Comparison of ENCODE assay signal across 18 cellular contexts in genomic region chr14:102050625-102051024, GRCh38. TPM values are rescaled to one million over a fixed set of nuclear protein-coding genes. Genes with fewer than 3 reads are reported as not detected.
A peak's percentile ranks its signal among the peaks of the same experiment; 100 is the strongest.
DNase-seq lines count a peak whose midpoint lies in the region; ATAC-seq, FAIRE-seq and TF ChIP-seq lines count a peak whose summit lies in the region.
"Had no signal": no experiment of that assay in that cellular context is flagged by ENCODE, and none has a peak within 500 bp of the region (broad histone marks: within the 10 kb centered on the region; RNA-seq: fewer than 3 reads in every experiment).

No MANE protein-coding gene starts in this region.

- intact Hi-C loops in HepG2 (cut with micrococcal nuclease; ENCODE audit: unreplicated experiment), result no loop called here
- intact Hi-C loops in right lobe of liver (cut with DNase I), result no loop called here
- intact Hi-C loops in kidney (cut with DNase I), result no loop called here
- intact Hi-C loops in activated CD4-positive, alpha-beta T cell treated with anti-CD3 and anti-CD28 coated beads for 36 hours (cut with DNase I, micrococcal nuclease), result no loop called here

- 96% methylated on average over 11 of the region's 11 CpGs for WGBS in HepG2 (ENCODE audit: low lambda C conversion rate)
- WGBS in right lobe of liver (ENCODE audit: insufficient coverage, low coverage, low lambda C conversion rate, missing lambda C conversion rate), result 60% methylated on average over 2 of the region's 11 CpGs

- H3K4me1 Mint-ChIP-seq in astrocyte (ENCODE audit: low read depth, unreplicated experiment), result peaks cover 7% of the 10 kb centered on the region
- no peaks in the 10 kb centered on the region for H3K4me1 Mint-ChIP-seq in activated CD4-positive, alpha-beta T cell treated with anti-CD3 and anti-CD28 coated beads for 36 hours

- H3K9me3 Mint-ChIP-seq in astrocyte (ENCODE audit: unreplicated experiment), result no peaks in the 10 kb centered on the region
- no peaks in the 10 kb centered on the region for H3K9me3 Mint-ChIP-seq in activated CD4-positive, alpha-beta T cell treated with anti-CD3 and anti-CD28 coated beads for 36 hours (ENCODE audit: low read depth)
- H3K9me3 Mint-ChIP-seq: activated naive CD4-positive, alpha-beta T cell treated with anti-CD3 and anti-CD28 coated beads, Interleukin-2, amount 50 U/mL, for 24 hours had no signal

- H3K27me3 Mint-ChIP-seq in astrocyte (ENCODE audit: low read depth, unreplicated experiment), result no peaks in the 10 kb centered on the region
- H3K27me3 Mint-ChIP-seq in activated CD4-positive, alpha-beta T cell treated with anti-CD3 and anti-CD28 coated beads for 36 hours, result no peaks in the 10 kb centered on the region
- H3K27me3 Mint-ChIP-seq: activated naive CD4-positive, alpha-beta T cell treated with anti-CD3 and anti-CD28 coated beads, Interleukin-2, amount 50 U/mL, for 24 hours had no signal

- H3K4me3 ChIP-seq in HepG2 (replicated peaks in 1 of 3; ENCODE audit: insufficient read depth in 1 of 3, low read depth in 2 of 3, low read length in 3 of 3) (no peak overlapping the region), right lobe of liver (no peak overlapping the region), astrocyte (ENCODE audit: insufficient read depth, low read depth, low read length) (no peak overlapping the region), kidney (ENCODE audit: low read length in 2 of 2) (no peak overlapping the region)
- H3K4me3 ChIP-seq: A549, sigmoid colon, transverse colon had no signal

- POLR2A ChIA-PET in HepG2 (lab: Yijun Ruan, JAX), result no interaction called here
- POLR2A ChIA-PET in activated CD4-positive, alpha-beta T cell treated with anti-CD3 and anti-CD28 coated beads for 36 hours (lab: Charles Lee), result interaction anchor here (0.6 kb wide), 1 partner anchor 64 kb away, joined by 3 read pairs; no protein-coding TSS in a partner anchor

- no peak overlapping the region for H2AFZ ChIP-seq in HepG2 (ENCODE audit: low read length)
- no peak overlapping the region for H2AFZ ChIP-seq in astrocyte (ENCODE audit: low read depth, low read length)

- TF ChIP-seq EP300 in HepG2 (IDR thresholded peaks at IDR 0.05; ENCODE audit: low read depth in 2 of 2, low read length in 2 of 2) (no peak), HepG2 (CRISPR knock-in tag; IDR thresholded peaks at IDR 0.05; ENCODE audit: borderline replicate concordance) (no peak)

- H3K36me3 Mint-ChIP-seq in astrocyte (ENCODE audit: low read depth, unreplicated experiment), result peaks cover 19% of the 10 kb centered on the region
- peaks cover 52% of the 10 kb centered on the region for H3K36me3 Mint-ChIP-seq in activated CD4-positive, alpha-beta T cell treated with anti-CD3 and anti-CD28 coated beads for 36 hours (ENCODE audit: low read depth)

- no peak for TF ChIP-seq CTCF in HepG2 (CRISPR knock-in tag; IDR thresholded peaks at IDR 0.05)
- TF ChIP-seq CTCF in right lobe of liver (IDR thresholded peaks at IDR 0.05), result no peak
- TF ChIP-seq CTCF in astrocyte (IDR thresholded peaks at IDR 0.05; ENCODE audit: insufficient read depth, low read depth, low read length), result no peak
- TF ChIP-seq CTCF in kidney (IDR thresholded peaks at IDR 0.05; ENCODE audit: borderline replicate concordance, extremely low read depth, insufficient read depth), result no peak

- no peaks in the 10 kb centered on the region for H3K27me3 ChIP-seq in HepG2 (ENCODE audit: control insufficient read depth in 1 of 2, insufficient read depth in 2 of 2, low read length in 2 of 2)
- H3K27me3 ChIP-seq in right lobe of liver, result no peaks in the 10 kb centered on the region
- H3K27me3 ChIP-seq in astrocyte (ENCODE audit: insufficient read depth, low read length), result no peaks in the 10 kb centered on the region
- H3K27me3 ChIP-seq: sigmoid colon, transverse colon had no signal

- BruUV-seq in HepG2 (replicated peaks; lab: Mats Ljungman, UMichigan), result TSS peak; percentile 57

- H3K27ac ChIP-seq in HepG2 (ENCODE audit: extremely low read length, insufficient read depth, low read length), result no peak overlapping the region
- H3K27ac ChIP-seq in right lobe of liver, result no peak overlapping the region
- no peak overlapping the region for H3K27ac ChIP-seq in astrocyte (ENCODE audit: low read depth, low read length)
- H3K27ac ChIP-seq in kidney (ENCODE audit: low read depth in 2 of 2, low read length in 2 of 2), result no peak overlapping the region
- H3K27ac ChIP-seq: A549, HL-60, KMS-11, transverse colon had no signal

- H3K4me1 ChIP-seq in HepG2 (ENCODE audit: insufficient read depth, low read length), result 0 out of 2 replicates have a peak, but pooled peaks cover 10% of the 10 kb centered on the region
- no peaks in the 10 kb centered on the region for H3K4me1 ChIP-seq in right lobe of liver
- H3K4me1 ChIP-seq in astrocyte (ENCODE audit: insufficient read depth, low read length), result peaks cover 11% of the 10 kb centered on the region
- no peaks in the 10 kb centered on the region for H3K4me1 ChIP-seq in kidney (ENCODE audit: control insufficient read depth in 1 of 2, insufficient read depth in 1 of 2, low read depth in 1 of 2, low read length in 2 of 2)
- H3K4me1 ChIP-seq: A549 had no signal

- H3K36me3 ChIP-seq in HepG2 (replicated peaks in 1 of 2; ENCODE audit: control insufficient read depth in 1 of 2, insufficient read depth in 2 of 2, low read length in 2 of 2), result peaks cover 20 to 39% of the 10 kb centered on the region in 2 experiments
- peaks cover 4 to 59% (median 29%) of the 10 kb centered on the region in 4 donors for H3K36me3 ChIP-seq in right lobe of liver
- H3K36me3 ChIP-seq in astrocyte (ENCODE audit: insufficient read depth, low read length), result peaks cover 59% of the 10 kb centered on the region
- peaks cover 22 to 33% of the 10 kb centered on the region in 2 donors for H3K36me3 ChIP-seq in kidney (ENCODE audit: control insufficient read depth in 1 of 2, insufficient read depth in 2 of 2, low read length in 2 of 2)

- in situ Hi-C loops in HepG2 (cut with HindIII; ENCODE audit: extremely low pct_ligation_motif_present, low pct_unique_long_range_greater_than_20kb), result no loop called here

- H3K79me2 ChIP-seq in HepG2 (ENCODE audit: insufficient read depth, low read length) (no peaks in the 10 kb centered on the region), astrocyte (ENCODE audit: insufficient read depth, low read length) (peaks cover 4% of the 10 kb centered on the region)

- H4K20me1 ChIP-seq in HepG2 (ENCODE audit: insufficient read depth, low read length) (no peaks in the 10 kb centered on the region), astrocyte (ENCODE audit: insufficient read depth, low read length) (peaks cover 44% of the 10 kb centered on the region)

- no peaks in the 10 kb centered on the region for H3K9me3 ChIP-seq in HepG2 (ENCODE audit: low read length)
- no peaks in the 10 kb centered on the region for H3K9me3 ChIP-seq in right lobe of liver
- no peaks in the 10 kb centered on the region for H3K9me3 ChIP-seq in astrocyte (ENCODE audit: insufficient read depth, low read depth, low read length)
- H3K9me3 ChIP-seq in kidney (ENCODE audit: control insufficient read depth in 1 of 2, low read length in 2 of 2), result no peaks in the 10 kb centered on the region
- H3K9me3 ChIP-seq: A549, sigmoid colon, transverse colon had no signal

- H3K27ac Mint-ChIP-seq in astrocyte (ENCODE audit: unreplicated experiment), result no peak overlapping the region
- no peak overlapping the region for H3K27ac Mint-ChIP-seq in activated CD4-positive, alpha-beta T cell treated with anti-CD3 and anti-CD28 coated beads for 36 hours
- H3K27ac Mint-ChIP-seq: activated naive CD4-positive, alpha-beta T cell treated with anti-CD3 and anti-CD28 coated beads, Interleukin-2, amount 50 U/mL, for 24 hours had no signal

- H3K9ac ChIP-seq in HepG2 (ENCODE audit: insufficient read depth, low read depth, low read length) (no peak overlapping the region), astrocyte (ENCODE audit: low read length) (no peak overlapping the region), kidney (ENCODE audit: low read length in 2 of 2) (no peak overlapping the region)
- H3K9ac ChIP-seq: KMS-11 had no signal

- no peak for DNase-seq in HepG2 (ENCODE audit: low spot score)
- DNase-seq in right lobe of liver, result no peak
- DNase-seq in astrocyte (ENCODE audit: low read depth), result peak; percentile 85
- peak; percentile 53 for DNase-seq in kidney
- no peak for DNase-seq in occipital lobe (lab: John Stamatoyannopoulos, UW)
- no peak for DNase-seq in activated CD4-positive, alpha-beta T cell treated with anti-CD3 and anti-CD28 coated beads for 36 hours
- DNase-seq: activated CD4-positive, alpha-beta T cell treated with anti-CD3 and anti-CD28 coated beads for 1 hour; activated CD8-positive, alpha-beta memory T cell treated with anti-CD3 and anti-CD28 coated beads, Interleukin-2, amount 50 U/mL, for 48 hours; mesenchymal stem cell; SHP77; sigmoid colon; transverse colon had no signal

- ATAC-seq in HepG2 (no peak), right lobe of liver (no peak), HG02798 (IDR thresholded peaks at IDR 0.05; ENCODE audit: poor library complexity, unreplicated experiment) (no peak), GM21576 (IDR thresholded peaks at IDR 0.05; ENCODE audit: unreplicated experiment) (no peak)
- ATAC-seq in activated CD4-positive, alpha-beta T cell treated with anti-CD3 and anti-CD28 coated beads for 36 hours, result no peak
- ATAC-seq: A549 had no signal

- H3K4me3 Mint-ChIP-seq in astrocyte (ENCODE audit: unreplicated experiment), result no peak overlapping the region
- no peak overlapping the region for H3K4me3 Mint-ChIP-seq in activated CD4-positive, alpha-beta T cell treated with anti-CD3 and anti-CD28 coated beads for 36 hours
- H3K4me3 Mint-ChIP-seq: activated naive CD4-positive, alpha-beta T cell treated with anti-CD3 and anti-CD28 coated beads, Interleukin-2, amount 50 U/mL, for 24 hours had no signal

- TF ChIP-seq RAD21 in HepG2 (CRISPR knock-in tag; IDR thresholded peaks at IDR 0.05), result no peak

- TF ChIP-seq POLR2A in HepG2 (IDR thresholded peaks at IDR 0.05; ENCODE audit: insufficient read depth in 1 of 2, low read depth in 2 of 2, low read length in 2 of 2), result no peak
- TF ChIP-seq POLR2A in right lobe of liver (IDR thresholded peaks at IDR 0.05), result no peak

- H3K4me2 ChIP-seq in HepG2 (ENCODE audit: low read depth, low read length), result no peak overlapping the region
- H3K4me2 ChIP-seq in astrocyte (ENCODE audit: low read length), result no peak overlapping the region
- H3K4me2 ChIP-seq: A549, KMS-11 had no signal

- CTCF ChIA-PET in HepG2 (lab: Yijun Ruan, JAX; ENCODE audit: low intra/inter-chr PET ratio, low total read pairs), result no interaction called here
- CTCF ChIA-PET in activated CD4-positive, alpha-beta T cell treated with anti-CD3 and anti-CD28 coated beads for 36 hours (lab: Charles Lee), result interaction anchor here (1.3 kb wide), 2 partner anchors 12 to 49 kb away, joined by 3 to 5 read pairs; no protein-coding TSS in a partner anchor

- FAIRE-seq in HepG2 (lab: Jason Lieb, UNC) (no peak), astrocyte (lab: Jason Lieb, UNC) (no peak), kidney (lab: Jason Lieb, UNC) (no peak)
- FAIRE-seq: A549 had no signal

RNA-seq across cellular contexts. Expression of gene HSP90AA1, which starts 36.2 kb away (rescaled TPM):
- total RNA-seq in HepG2 (2016; rRNA removed; fragmentation: Illumina TruSeq; extraction: Trizol) (636 and 1,509 TPM in 2 replicates), right lobe of liver (100 to 1,000 TPM; 118 to 672 (median 325) TPM), astrocyte (352 and 428 TPM in 2 replicates), kidney (409 TPM), occipital lobe (317 TPM)
- total RNA-seq in HepG2 (2016; cell fraction: cytosol; rRNA removed; fragmentation: Illumina TruSeq; extraction: Trizol; ENCODE audit: low read depth), result 68.9 and 73.7 TPM in 2 replicates
- total RNA-seq in HepG2 (2016; cell fraction: insoluble cytoplasmic fraction; rRNA removed; fragmentation: Illumina TruSeq; extraction: Trizol), result 651 and 1,441 TPM in 2 replicates
- total RNA-seq in HepG2 (2016; cell fraction: membrane; rRNA removed; fragmentation: Illumina TruSeq; extraction: Trizol), result 133 and 157 TPM in 2 replicates
- total RNA-seq in HepG2 (2016; cell fraction: nucleus; rRNA removed; fragmentation: Illumina TruSeq; extraction: Trizol), result 507 and 548 TPM in 2 replicates
- polyA plus RNA-seq in HepG2 (2011; rRNA removed) (205 and 262 TPM in 2 replicates), kidney (ENCODE audit: insufficient read depth, low read depth, low replicate concordance) (455 TPM)
- 127 and 221 TPM in 2 replicates for polyA plus RNA-seq in HepG2 (2011; cell fraction: cytosol; rRNA removed)
- 46.7 and 79.9 TPM in 2 replicates for polyA plus RNA-seq in HepG2 (2011; cell fraction: nucleus; rRNA removed)
- polyA plus RNA-seq in HepG2 (2012), result 319 and 504 TPM in 2 replicates
- 49.1 and 55.8 TPM in 2 replicates for polyA plus RNA-seq in HepG2 (2016; cell fraction: cytosol; fragmentation: Illumina TruSeq; extraction: Trizol; ENCODE audit: low read depth)
- 1,691 and 1,814 TPM in 2 replicates for polyA plus RNA-seq in HepG2 (2016; cell fraction: insoluble cytoplasmic fraction; fragmentation: Illumina TruSeq; extraction: Trizol; ENCODE audit: low read depth)
- 108 and 125 TPM in 2 replicates for polyA plus RNA-seq in HepG2 (2016; cell fraction: membrane; fragmentation: Illumina TruSeq; extraction: Trizol; ENCODE audit: low read depth)
- polyA plus RNA-seq in HepG2 (2016; cell fraction: nucleus; fragmentation: Illumina TruSeq; extraction: Trizol; ENCODE audit: insufficient read depth, low read depth), result 669 and 675 TPM in 2 replicates
- 117 and 458 TPM in 2 replicates for polyA minus RNA-seq in HepG2 (2011; rRNA and poly(A)+ RNA removed; ENCODE audit: low replicate concordance)
- polyA minus RNA-seq in HepG2 (2011; cell fraction: cytosol; rRNA and poly(A)+ RNA removed), result 494 and 532 TPM in 2 replicates
- 134 and 221 TPM in 2 replicates for polyA minus RNA-seq in HepG2 (2011; cell fraction: nucleus; rRNA and poly(A)+ RNA removed)
- total RNA-seq in activated CD4-positive, alpha-beta T cell treated with anti-CD3 and anti-CD28 coated beads for 36 hours, result 1,000 to 10,000 TPM; 1,344 to 1,372 TPM

Comparison
In these comparisons a context has a peak if more than half of its experiments do, and no peak if none do; other contexts are left out.
1. DNase-seq: peak in astrocyte (single experiment) and kidney (single experiment); none in HepG2 (single experiment), right lobe of liver (0 of 3), occipital lobe (single experiment) and activated CD4-positive, alpha-beta T cell treated with anti-CD3 and anti-CD28 coated beads for 36 hours (single experiment).